8 cellular contexts compared by ENCODE assay signal in the genomic region with DNA sequence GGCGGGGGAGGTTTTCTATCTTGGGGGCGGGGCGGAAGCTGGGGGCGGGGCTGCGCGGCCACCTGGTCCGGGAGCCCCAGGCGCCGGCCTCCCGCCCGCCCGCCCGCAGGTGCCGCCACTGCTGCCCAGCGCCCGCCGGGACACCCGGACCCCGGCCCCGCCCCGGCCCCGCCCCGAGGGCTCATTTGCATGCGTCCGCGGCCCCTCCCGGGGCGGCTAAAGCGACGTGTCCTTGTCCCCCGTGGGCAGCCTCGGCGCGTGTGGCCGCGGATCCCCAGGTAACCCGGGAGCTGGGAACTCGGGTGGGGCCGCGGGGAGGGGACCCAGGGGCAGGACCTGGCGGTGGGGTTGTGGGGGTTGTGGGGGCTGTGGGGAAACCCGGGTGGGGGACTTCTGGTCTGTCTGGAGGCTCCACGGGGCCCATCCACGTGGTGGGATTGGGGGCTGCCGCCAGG. TPM values are rescaled to one million over a fixed set of nuclear protein-coding genes. Genes with fewer than 3 reads are reported as not detected.
DNase-seq lines count a peak whose midpoint lies in the region; ATAC-seq and TF ChIP-seq lines count a peak whose summit lies in the region.

BHLHA15 (plus strand) TSS at position 219 of the 455 bp plus-strand sequence. CDS start 871 bp downstream, outside the sequence.

- H3K27ac ChIP-seq in C4-2B = peak within 1 kb of the TSS; percentile 97
- peak within 1 kb of the TSS; percentile 57; the same call in 1 of the 2 replicates for H3K27ac ChIP-seq in HCT116 (ENCODE audit: low read depth, low read length)

- H3K27ac Mint-ChIP-seq in T-helper 1 cell treated with Interleukin-12 subunit alpha and Interleukin-12 subunit beta and Interleukin-4 antibody, amounts not matched to agents 30 μg/mL and 1 μg/mL, for 36 hours = no peak within 1 kb of the TSS
- H3K27ac Mint-ChIP-seq in endothelial cell (ENCODE audit: unreplicated experiment) (no peak within 1 kb of the TSS), nephron (no peak within 1 kb of the TSS)

- no peaks in the 10 kb centered on the region for H3K9me3 Mint-ChIP-seq in T-helper 1 cell treated with Interleukin-12 subunit alpha and Interleukin-12 subunit beta and Interleukin-4 antibody, amounts not matched to agents 30 μg/mL and 1 μg/mL, for 36 hours
- H3K9me3 Mint-ChIP-seq in endothelial cell (ENCODE audit: unreplicated experiment) = no peaks in the 10 kb centered on the region
- H3K9me3 Mint-ChIP-seq in nephron = no peaks in the 10 kb centered on the region

- H3K4me1 Mint-ChIP-seq in T-helper 1 cell treated with Interleukin-12 subunit alpha and Interleukin-12 subunit beta and Interleukin-4 antibody, amounts not matched to agents 30 μg/mL and 1 μg/mL, for 36 hours (ENCODE audit: low read depth) = no peaks in the 10 kb centered on the region
- H3K4me1 Mint-ChIP-seq in endothelial cell (ENCODE audit: unreplicated experiment) (peaks cover 3% of the 10 kb centered on the region), nephron (no peaks in the 10 kb centered on the region)

- H2AFZ ChIP-seq in HCT116 (ENCODE audit: low read depth, low read length, poor library complexity, severe bottlenecking) = no peak within 1 kb of the TSS

- no peak for DNase-seq in HCT116 (ENCODE audit: low read depth, low spot score)
- peak; percentile 41 for DNase-seq in endothelial cell (ENCODE audit: low spot score)
- DNase-seq in CD1c-positive myeloid dendritic cell (ENCODE audit: extremely low spot score) = no peak

- no peaks in the 10 kb centered on the region for H3K27me3 ChIP-seq in HCT116 (ENCODE audit: insufficient read depth, low read length)

- peak within 1 kb of the TSS; percentile 94 for H3K4me2 ChIP-seq in HCT116 (ENCODE audit: low read length)

- RAD21 ChIA-PET in HCT116 (lab: Charles Lee; ENCODE audit: low non-redundant PET in 1 of 2, low total read pairs in 2 of 2, uncharacterized antibody in 2 of 2, unreplicated experiment in 2 of 2) = interaction anchor here in 1 of 2 experiments (0.6 kb wide), 1 partner anchor 188 kb away, joined by 3 read pairs; no protein-coding TSS in a partner anchor

- H3K79me2 ChIP-seq in HCT116 (ENCODE audit: insufficient read depth, low read length) = no peaks in the 10 kb centered on the region

- TF ChIP-seq RAD21 in HCT116 (IDR thresholded peaks at IDR 0.05; ENCODE audit: low read depth) = no peak

- H3K9me3 ChIP-seq in HCT116 (ENCODE audit: control insufficient read depth in 1 of 2, insufficient read depth in 1 of 2, low read depth in 1 of 2, low read length in 2 of 2) = no peaks in the 10 kb centered on the region

- ATAC-seq in HCT116 (peak; percentile 89), GM19455 (IDR thresholded peaks at IDR 0.05; ENCODE audit: unreplicated experiment) (no peak), HG03025 (IDR thresholded peaks at IDR 0.05; ENCODE audit: low FRiP score, unreplicated experiment) (no peak)

- no peaks in the 10 kb centered on the region for H3K36me3 Mint-ChIP-seq in T-helper 1 cell treated with Interleukin-12 subunit alpha and Interleukin-12 subunit beta and Interleukin-4 antibody, amounts not matched to agents 30 μg/mL and 1 μg/mL, for 36 hours (ENCODE audit: low read depth)
- peaks cover 10% of the 10 kb centered on the region for H3K36me3 Mint-ChIP-seq in endothelial cell (ENCODE audit: low read depth, unreplicated experiment)
- peaks cover 15% of the 10 kb centered on the region for H3K36me3 Mint-ChIP-seq in nephron (ENCODE audit: low read depth)

- POLR2A ChIA-PET in HCT116 (lab: Charles Lee) = no interaction called here

- intact Hi-C loops in HCT116 (cut with micrococcal nuclease) = no loop called here

- no TSS peak for BruUV-seq in HCT116 (replicated peaks; lab: Mats Ljungman, UMichigan)

- H3K9ac ChIP-seq in HCT116 (ENCODE audit: low read length) = peak within 1 kb of the TSS; percentile 67

- no peak for TF ChIP-seq POLR2A in HCT116 (IDR thresholded peaks at IDR 0.05; ENCODE audit: borderline replicate concordance, extremely low read depth, insufficient read depth, insufficient read length)

- no peaks in the 10 kb centered on the region for H4K20me1 ChIP-seq in HCT116 (ENCODE audit: insufficient read depth)

- CTCF ChIA-PET in HCT116 (lab: Charles Lee) = no interaction called here

- no peaks in the 10 kb centered on the region for H3K9me2 ChIP-seq in HCT116 (ENCODE audit: insufficient read depth)

- H3K36me3 ChIP-seq in HCT116 (ENCODE audit: control insufficient read depth in 1 of 2, insufficient read depth in 2 of 2, low read length in 2 of 2) = peaks cover 0 to 2% of the 10 kb centered on the region in 2 experiments; a peak in 1 of 4 replicates

- H3K4me3 Mint-ChIP-seq in T-helper 1 cell treated with Interleukin-12 subunit alpha and Interleukin-12 subunit beta and Interleukin-4 antibody, amounts not matched to agents 30 μg/mL and 1 μg/mL, for 36 hours = peak within 1 kb of the TSS; percentile 50
- H3K4me3 Mint-ChIP-seq in endothelial cell (ENCODE audit: unreplicated experiment) (peak within 1 kb of the TSS; percentile 76), nephron (peak within 1 kb of the TSS; percentile 54 to 72 (median 69))

- H3K4me1 ChIP-seq in HCT116 (ENCODE audit: control insufficient read depth in 1 of 2, insufficient read depth in 2 of 2, low read length in 2 of 2) = peaks cover 3 to 7% of the 10 kb centered on the region in 2 experiments; a peak in 2 of 4 replicates

- H3K4me3 ChIP-seq in HCT116 (replicated peaks in 1 of 2; ENCODE audit: low read depth in 1 of 2, low read length in 2 of 2) = peak within 1 kb of the TSS; percentile 62 to 72

- TF ChIP-seq CTCF in C4-2B (conservative IDR thresholded peaks at IDR 0.05) (no peak), HCT116 (IDR thresholded peaks at IDR 0.05 in 2 of 3, conservative IDR thresholded peaks at IDR 0.05 in 1 of 3; ENCODE audit: borderline replicate concordance in 1 of 3, insufficient read depth in 1 of 3, low read depth in 2 of 3, low read length in 2 of 3) (no peak), endothelial cell (IDR thresholded peaks at IDR 0.05; ENCODE audit: unreplicated experiment) (no peak), nephron (IDR thresholded peaks at IDR 0.05; ENCODE audit: unreplicated experiment in 3 of 3) (no peak)

- no peaks in the 10 kb centered on the region for H3K27me3 Mint-ChIP-seq in T-helper 1 cell treated with Interleukin-12 subunit alpha and Interleukin-12 subunit beta and Interleukin-4 antibody, amounts not matched to agents 30 μg/mL and 1 μg/mL, for 36 hours (ENCODE audit: low read depth)
- H3K27me3 Mint-ChIP-seq in endothelial cell (ENCODE audit: unreplicated experiment) (peaks cover 10% of the 10 kb centered on the region), nephron (ENCODE audit: low read depth) (peaks cover 4% of the 10 kb centered on the region)

TF ChIP-seq in HCT116, 20 proteins besides CTCF, POLR2A, EP300 and RAD21:
- TF ChIP-seq REST (IDR thresholded peaks at IDR 0.05; ENCODE audit: low read depth) (no peak), POLR2AphosphoS5 (IDR thresholded peaks at IDR 0.05; ENCODE audit: low read depth, low read length) (peak; percentile 31; the same call in 1 of the 2 replicates)

RNA-seq across cellular contexts. Expression of gene BHLHA15, which starts in this region (rescaled TPM):
- 5.2 TPM for total RNA-seq in HCT116 (2021; ENCODE audit: unreplicated experiment)
- polyA plus RNA-seq in HCT116 (2012) = 5.0 and 6.2 TPM in 2 replicates
- total RNA-seq in endothelial cell (ENCODE audit: unreplicated experiment) = 1.2 TPM
